Comparison of ENCODE assay signal across 1 cellular context in genomic region chr7:133815677-133816210, GRCh38.
A peak's percentile ranks its signal among the peaks of the same experiment; 100 is the strongest.
TF ChIP-seq lines count a peak whose summit lies in the region.

No MANE protein-coding gene starts in this region.

TF ChIP-seq in HepG2, 621 proteins besides CTCF, POLR2A, EP300 and RAD21 (continued from another document and continues in another):
- TF ChIP-seq TRAFD1 (CRISPR knock-in tag; IDR thresholded peaks at IDR 0.05; ENCODE audit: borderline replicate concordance) (no peak), KIAA2018 (CRISPR knock-in tag; IDR thresholded peaks at IDR 0.05; ENCODE audit: borderline replicate concordance) (no peak), TEF (CRISPR knock-in tag; IDR thresholded peaks at IDR 0.05) (no peak), HOXA3 (CRISPR knock-in tag; IDR thresholded peaks at IDR 0.05) (peak; percentile 65; the same call in 1 of the 2 replicates), CSRNP2 (CRISPR knock-in tag; conservative IDR thresholded peaks at IDR 0.05; ENCODE audit: low read depth) (no peak), ELF4 (CRISPR knock-in tag; IDR thresholded peaks at IDR 0.05; ENCODE audit: borderline replicate concordance) (no peak), IKZF1 (IDR thresholded peaks at IDR 0.05) (no peak), MTA1 (CRISPR knock-in tag; IDR thresholded peaks at IDR 0.05; ENCODE audit: borderline replicate concordance) (no peak), ZNF292 (CRISPR knock-in tag; IDR thresholded peaks at IDR 0.05; ENCODE audit: borderline replicate concordance, low read depth) (peak; percentile 61; the same call in 1 of the 2 replicates), ZNF264 (CRISPR knock-in tag; IDR thresholded peaks at IDR 0.05) (peak; percentile 24; the same call in 1 of the 2 replicates), ZNF710 (CRISPR knock-in tag; IDR thresholded peaks at IDR 0.05; ENCODE audit: borderline replicate concordance) (peak; percentile 96), PRMT3 (CRISPR knock-in tag; IDR thresholded peaks at IDR 0.05; ENCODE audit: borderline replicate concordance, low read depth) (no peak), ZNF556 (CRISPR knock-in tag; IDR thresholded peaks at IDR 0.05; ENCODE audit: borderline replicate concordance) (peak; percentile 57; the same call in 1 of the 2 replicates), NR2F2 (IDR thresholded peaks at IDR 0.05; ENCODE audit: borderline replicate concordance, low read depth) (peak; percentile 67; the same call in 1 of the 2 replicates), FIP1L1 (IDR thresholded peaks at IDR 0.05; ENCODE audit: borderline replicate concordance, insufficient read depth, low read depth, low read length) (no peak), TAF1 (CRISPR knock-in tag; IDR thresholded peaks at IDR 0.05) (no peak), FOXK2 (IDR thresholded peaks at IDR 0.05) (no peak), ZNF800 (CRISPR knock-in tag; IDR thresholded peaks at IDR 0.05) (no peak), KLF15 (CRISPR knock-in tag; IDR thresholded peaks at IDR 0.05; ENCODE audit: borderline replicate concordance) (no peak), ZFP90 (CRISPR knock-in tag; IDR thresholded peaks at IDR 0.05; ENCODE audit: borderline replicate concordance) (no peak), RARG (CRISPR knock-in tag; IDR thresholded peaks at IDR 0.05; ENCODE audit: low read depth) (no peak), RFX5 (IDR thresholded peaks at IDR 0.05; ENCODE audit: low read depth, low read length) (no peak), MTA3 (CRISPR knock-in tag; IDR thresholded peaks at IDR 0.05) (no peak), ZFYVE20 (CRISPR knock-in tag; IDR thresholded peaks at IDR 0.05; ENCODE audit: borderline replicate concordance, low read depth) (no peak), BRF2 (CRISPR knock-in tag; IDR thresholded peaks at IDR 0.05) (no peak), TERF1 (CRISPR knock-in tag; IDR thresholded peaks at IDR 0.05) (no peak), ZNF205 (CRISPR knock-in tag; IDR thresholded peaks at IDR 0.05) (no peak; the same call in 1 of the 2 replicates), ZNF24 (IDR thresholded peaks at IDR 0.05) (no peak), NFRKB (IDR thresholded peaks at IDR 0.05) (no peak), KAT2B (IDR thresholded peaks at IDR 0.05; ENCODE audit: borderline replicate concordance, low read depth, low read length) (no peak), ZNF280B (CRISPR knock-in tag; IDR thresholded peaks at IDR 0.05; ENCODE audit: borderline replicate concordance) (no peak), ZNF33B (CRISPR knock-in tag; IDR thresholded peaks at IDR 0.05) (no peak)
